4 cellular contexts compared by ENCODE assay signal in genomic region chr15:20433468-20433867, GRCh38.
DNase-seq lines count a peak whose midpoint lies in the region; ATAC-seq and TF ChIP-seq lines count a peak whose summit lies in the region.
"Not testable (repeated sequence)": the region's sequence is repeated elsewhere in the genome, so short reads cannot be mapped to it uniquely, and the experiment has no call there.

No MANE protein-coding gene starts in this region.

- POLR2A ChIA-PET in WTC11 (lab: Charles Lee) = not testable (repeated sequence)

- not testable (repeated sequence) for H3K9me3 ChIP-seq in DND-41 (ENCODE audit: insufficient read depth, low read length, severe bottlenecking)

- not testable (repeated sequence) for H3K9me2 ChIP-seq in GM23338 (ENCODE audit: insufficient read depth)

- H3K36me3 ChIP-seq in DND-41 (ENCODE audit: insufficient read depth, low read length); GM23338 (ENCODE audit: insufficient read depth): not testable (repeated sequence)

- TF ChIP-seq CTCF in DND-41 (IDR thresholded peaks at IDR 0.05; ENCODE audit: borderline replicate concordance, extremely low read depth, low read length, poor library complexity, severe bottlenecking); GM23338 (conservative IDR thresholded peaks at IDR 0.05; ENCODE audit: low read depth in 2 of 2); WTC11 (IDR thresholded peaks at IDR 0.05): not testable (repeated sequence)

- H3F3A ChIP-seq in GM23338 (replicated peaks; ENCODE audit: low read depth) = not testable (repeated sequence)

- not testable (repeated sequence) for H3K79me2 ChIP-seq in DND-41 (ENCODE audit: insufficient read depth, low read length); GM23338 (replicated peaks; ENCODE audit: insufficient read depth)

- not testable (repeated sequence) for H3K4me3 Mint-ChIP-seq in GM23338; WTC11; stimulated activated memory B cell treated with anti-CD40 and anti-IgM and Interleukin-4, amounts not matched to agents 10 μg/mL and 1 μg/mL and 100 μg/mL, for 72 hours

- peak; percentile 45; the same call in 1 of the 3 replicates for ATAC-seq in DND-41 (ENCODE audit: insufficient read depth, low read depth)
- peak; percentile 79 for ATAC-seq in GM23338
- ATAC-seq in WTC11 = peak; percentile 79
- peak; percentile 5 for ATAC-seq in stimulated activated memory B cell treated with anti-CD40 and anti-IgM and Interleukin-4, amounts not matched to agents 10 μg/mL and 1 μg/mL and 100 μg/mL, for 72 hours

- not testable (repeated sequence) for DNase-seq in DND-41; GM23338 (ENCODE audit: low spot score); WTC11 (ENCODE audit: low spot score)

- not testable (repeated sequence) for H3K4me2 ChIP-seq in DND-41 (ENCODE audit: insufficient read depth, low read length); GM23338

- H3K27ac Mint-ChIP-seq in GM23338; WTC11; stimulated activated memory B cell treated with anti-CD40 and anti-IgM and Interleukin-4, amounts not matched to agents 10 μg/mL and 1 μg/mL and 100 μg/mL, for 72 hours: not testable (repeated sequence)

- not testable (repeated sequence) for H3K27me3 ChIP-seq in DND-41 (ENCODE audit: insufficient read depth, low read length, poor library complexity); GM23338 (ENCODE audit: insufficient read depth)

- H3K4me1 Mint-ChIP-seq in GM23338; WTC11; stimulated activated memory B cell treated with anti-CD40 and anti-IgM and Interleukin-4, amounts not matched to agents 10 μg/mL and 1 μg/mL and 100 μg/mL, for 72 hours: not testable (repeated sequence)

- H3K9me3 Mint-ChIP-seq in GM23338; WTC11; stimulated activated memory B cell treated with anti-CD40 and anti-IgM and Interleukin-4, amounts not matched to agents 10 μg/mL and 1 μg/mL and 100 μg/mL, for 72 hours: not testable (repeated sequence)

- CTCF ChIA-PET in WTC11 (lab: Charles Lee) = not testable (repeated sequence)

- not testable (repeated sequence) for H3K27ac ChIP-seq in DND-41 (ENCODE audit: low read length); GM23338 (ENCODE audit: low read depth)

- not testable (repeated sequence) for H3K36me3 Mint-ChIP-seq in GM23338 (ENCODE audit: low read depth); WTC11; stimulated activated memory B cell treated with anti-CD40 and anti-IgM and Interleukin-4, amounts not matched to agents 10 μg/mL and 1 μg/mL and 100 μg/mL, for 72 hours

- H3K4me1 ChIP-seq in DND-41 (ENCODE audit: insufficient read depth, low read length); GM23338 (ENCODE audit: insufficient read depth): not testable (repeated sequence)

- not testable (repeated sequence) for H2AFZ ChIP-seq in DND-41 (ENCODE audit: low read depth, low read length); GM23338

- H3K4me3 ChIP-seq in DND-41 (ENCODE audit: low read depth in 1 of 2, low read length in 2 of 2); GM23338: not testable (repeated sequence)

- not testable (repeated sequence) for H4K20me1 ChIP-seq in DND-41 (ENCODE audit: insufficient read depth, low read length); GM23338 (replicated peaks; ENCODE audit: insufficient read depth)

- not testable (repeated sequence) for H3K27me3 Mint-ChIP-seq in GM23338 (ENCODE audit: insufficient read depth, low read depth, poor library complexity); WTC11 (ENCODE audit: low read depth); stimulated activated memory B cell treated with anti-CD40 and anti-IgM and Interleukin-4, amounts not matched to agents 10 μg/mL and 1 μg/mL and 100 μg/mL, for 72 hours

- H3K9ac ChIP-seq in DND-41 (ENCODE audit: low read depth, low read length) = not testable (repeated sequence)

Comparison
In these comparisons a context has a peak if more than half of its experiments do, and no peak if none do; other contexts are left out.
1. ATAC-seq: peak in every context shown above with its lines; median percentile 79 in GM23338; 79 in WTC11; 45 in DND-41; 5 in stimulated activated memory B cell treated with anti-CD40 and anti-IgM and Interleukin-4, amounts not matched to agents 10 μg/mL and 1 μg/mL and 100 μg/mL, for 72 hours.